Comparison of ENCODE assay signal across 15 cellular contexts in the genomic region with DNA sequence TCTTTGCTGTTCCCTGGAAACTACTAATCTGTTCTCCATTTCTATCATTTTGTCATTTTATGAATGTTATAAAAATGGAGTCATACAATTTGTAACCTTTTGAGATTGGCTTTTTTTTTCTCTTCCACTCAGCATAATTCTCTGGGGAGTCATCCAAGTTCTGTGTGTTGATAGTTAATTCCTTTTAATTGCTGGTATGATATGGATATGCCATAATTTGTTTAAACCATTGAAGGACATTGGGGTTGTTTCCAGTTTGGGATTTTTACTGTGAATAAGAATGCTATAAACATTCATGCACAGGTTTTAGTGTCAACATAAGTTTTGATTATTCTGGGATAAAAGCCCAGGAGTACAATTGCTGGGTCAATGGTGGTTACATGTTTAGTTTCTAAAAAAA.
"Had no signal": no experiment of that assay in that cellular context is flagged by ENCODE, and none has a peak within 500 bp of the region (broad histone marks: within the 10 kb centered on the region; RNA-seq: fewer than 3 reads in every experiment).

No MANE protein-coding gene starts in this region.

- DNase-seq: colonic mucosa; dermis blood vessel endothelial cell; esophagus squamous epithelium; foreskin keratinocyte; immature natural killer cell; naive thymus-derived CD8-positive, alpha-beta T cell; posterior cingulate gyrus; sigmoid colon; stimulated activated CD4-positive, alpha-beta T cell treated with anti-CD3 and anti-CD28 coated beads, Interleukin-2, amount 100 ng/mL, for 24 hours; stimulated activated CD4-positive, alpha-beta T cell treated with anti-CD3 and anti-CD28 coated beads, Interleukin-4, amount 100 ng/mL, for 4 hours; stimulated activated naive B cell treated with anti-CD40 and anti-IgM and Interleukin-4, amounts not matched to agents 10 μg/mL and 1 μg/mL and 100 μg/mL, for 72 hours; stimulated activated naive CD8-positive, alpha-beta T cell treated with anti-CD3 and anti-CD28 coated beads, Interleukin-15, amount 100 ng/mL, for 72 hours; testis; transverse colon had no signal

- FAIRE-seq: keratinocyte had no signal

- ATAC-seq: foreskin keratinocyte; naive thymus-derived CD8-positive, alpha-beta T cell; stimulated activated naive B cell treated with anti-CD40 and anti-IgM and Interleukin-4, amounts not matched to agents 10 μg/mL and 1 μg/mL and 100 μg/mL, for 72 hours; stimulated activated naive CD8-positive, alpha-beta T cell treated with anti-CD3 and anti-CD28 coated beads, Interleukin-15, amount 100 ng/mL, for 72 hours had no signal
